8 cellular contexts compared by ENCODE assay signal in genomic region chr19:36054119-36054732, GRCh38. TPM values are rescaled to one million over a fixed set of nuclear protein-coding genes. Genes with fewer than 3 reads are reported as not detected.
A peak's percentile ranks its signal among the peaks of the same experiment; 100 is the strongest.
DNase-seq lines count a peak whose midpoint lies in the region; ATAC-seq and TF ChIP-seq lines count a peak whose summit lies in the region.

Gene THAP8 (minus strand): TSS chr19:36054285. CDS start chr19:36054217, 68 bp downstream.

- peak within 1 kb of the TSS; percentile 89 for H3K4me3 ChIP-seq in Jurkat, Clone E6-1 (ENCODE audit: low read length)
- H3K4me3 ChIP-seq in PC-3 (ENCODE audit: low read length) (peak within 1 kb of the TSS; percentile 90), muscle layer of colon (ENCODE audit: low read depth in 1 of 2, low read length in 2 of 2) (peak within 1 kb of the TSS; percentile 62 to 98)

- H3K79me2 ChIP-seq in PC-3 (ENCODE audit: low read length) = peaks cover 33% of the 10 kb centered on the region

- no peaks in the 10 kb centered on the region for H3K9me3 Mint-ChIP-seq in activated T-cell treated with anti-CD3 and anti-CD28 coated beads, Interleukin-2, amount 50 U/mL, for 4 hours

- POLR2A ChIA-PET in PC-3 (lab: Charles Lee; ENCODE audit: unreplicated experiment) = interaction anchor here (0.5 to 0.6 kb wide), 2 partner anchors 16 to 1052 kb away, joined by 3 to 7 read pairs; no protein-coding TSS in a partner anchor

- no peaks in the 10 kb centered on the region for H3F3A ChIP-seq in PC-3 (ENCODE audit: low read length, unreplicated experiment)

- H3K4me1 Mint-ChIP-seq in activated T-cell treated with anti-CD3 and anti-CD28 coated beads, Interleukin-2, amount 50 U/mL, for 4 hours (ENCODE audit: low read depth) = peaks cover 16% of the 10 kb centered on the region

- intact Hi-C loops in PC-3 (cut with micrococcal nuclease) = loop anchor here (5.0 to 10.0 kb wide), 2 partner anchors 42 to 119 kb away; partner anchors contain the start of genes ALKBH6 and LRFN3

- TF ChIP-seq CTCF in PC-3 (conservative IDR thresholded peaks at IDR 0.05; ENCODE audit: low read depth, low read length) = peak; percentile 39; the same call in 1 of the 2 replicates

- H3K9me3 ChIP-seq in PC-3 (ENCODE audit: low read length) (no peaks in the 10 kb centered on the region), muscle layer of colon (ENCODE audit: low read length) (no peaks in the 10 kb centered on the region)

- H3K9ac ChIP-seq in PC-3 (ENCODE audit: low read length) = peak within 1 kb of the TSS; percentile 71
- peak within 1 kb of the TSS; percentile 65 for H3K9ac ChIP-seq in muscle layer of colon (ENCODE audit: low read length)

- no TSS peak for BruUV-seq in PC-3 (replicated peaks; lab: Mats Ljungman, UMichigan)

- H3K27me3 ChIP-seq in PC-3 (ENCODE audit: low read length) (no peaks in the 10 kb centered on the region), muscle layer of colon (ENCODE audit: control insufficient read depth in 1 of 2, insufficient read depth in 2 of 2, low read length in 2 of 2) (no peaks in the 10 kb centered on the region)

- H3K4me3 Mint-ChIP-seq in activated T-cell treated with anti-CD3 and anti-CD28 coated beads, Interleukin-2, amount 50 U/mL, for 4 hours = peak within 1 kb of the TSS; percentile 91

- no peaks in the 10 kb centered on the region for H3K27me3 Mint-ChIP-seq in activated T-cell treated with anti-CD3 and anti-CD28 coated beads, Interleukin-2, amount 50 U/mL, for 4 hours (ENCODE audit: low read depth)

- peaks cover 9% of the 10 kb centered on the region for H3K4me1 ChIP-seq in PC-3 (ENCODE audit: insufficient read depth, low read length)
- H3K4me1 ChIP-seq in muscle layer of colon (ENCODE audit: insufficient read depth, low read length) = peaks cover 20% of the 10 kb centered on the region

- CTCF ChIA-PET in PC-3 (lab: Charles Lee) = no interaction called here

- H2AFZ ChIP-seq in PC-3 (ENCODE audit: low read length) = peak within 1 kb of the TSS; percentile 91

- ATAC-seq in GM21619 (IDR thresholded peaks at IDR 0.05; ENCODE audit: unreplicated experiment) = peak; percentile 75
- ATAC-seq in PC-3 = peak; percentile 83
- ATAC-seq in activated T-cell treated with anti-CD3 and anti-CD28 coated beads, Interleukin-2, amount 50 U/mL, for 4 hours = peak; percentile 88 to 90
- peak; percentile 95 for ATAC-seq in esophagus mucosa

- peak within 1 kb of the TSS; percentile 96 for H3K4me2 ChIP-seq in PC-3 (ENCODE audit: low read length)

- DNase-seq in DMS53 treated with DMSO at 0.1 percent for 48 hours (lab: John Stamatoyannopoulos, UW; ENCODE audit: unreplicated experiment) (peak; percentile 99), PC-3 (peak; percentile 95)
- DNase-seq in Jurkat, Clone E6-1 (ENCODE audit: low read depth, low spot score) = peak; percentile 99
- peak; percentile 99 for DNase-seq in activated T-cell treated with anti-CD3 and anti-CD28 coated beads, Interleukin-2, amount 50 U/mL, for 4 hours
- DNase-seq in stimulated activated CD8-positive, alpha-beta memory T cell treated with anti-CD3 and anti-CD28 coated beads, Interleukin-7, amount 100 ng/mL, for 24 hours (ENCODE audit: low read depth) = peak; percentile 100

- H3K36me3 ChIP-seq in PC-3 (ENCODE audit: low read depth, low read length) (no peaks in the 10 kb centered on the region; the same call in 1 of the 2 replicates), muscle layer of colon (ENCODE audit: insufficient read depth, low read length) (no peaks in the 10 kb centered on the region)

- H3K27ac ChIP-seq in PC-3 (ENCODE audit: low read length) = peak within 1 kb of the TSS; percentile 88
- peak within 1 kb of the TSS; percentile 93 for H3K27ac ChIP-seq in muscle layer of colon (ENCODE audit: low read depth, low read length)

- no peaks in the 10 kb centered on the region for H3K9me2 ChIP-seq in PC-3 (replicated peaks; ENCODE audit: low read length)

- peaks cover 3% of the 10 kb centered on the region for H3K36me3 Mint-ChIP-seq in activated T-cell treated with anti-CD3 and anti-CD28 coated beads, Interleukin-2, amount 50 U/mL, for 4 hours (ENCODE audit: insufficient read depth)

- H4K20me1 ChIP-seq in PC-3 (ENCODE audit: low read length) = no peaks in the 10 kb centered on the region

RNA-seq across cellular contexts. Expression of gene THAP8, which starts in this region (rescaled TPM):
- polyA plus RNA-seq in Jurkat, Clone E6-1 (2012; ENCODE audit: insufficient read depth, insufficient read length) = 9.8 TPM
- total RNA-seq in PC-3 (2014; rRNA removed) (0.95 and 2.1 TPM in 2 replicates), esophagus mucosa (3.0 TPM)
- 1 to 10 TPM in 1 of 3 donors, under 1 TPM in 2; 0.76 to 1.2 (median 0.90) TPM for total RNA-seq in activated T-cell treated with anti-CD3 and anti-CD28 coated beads, Interleukin-2, amount 50 U/mL, for 4 hours

Comparison
In these comparisons a context has a peak if more than half of its experiments do, and no peak if none do; other contexts are left out.
1. Peak in every context shown above with its lines: DNase-seq, ATAC-seq, H3K4me3 ChIP-seq and H3K27ac ChIP-seq.